Comparison of ENCODE assay signal across 20 cellular contexts in the genomic region with DNA sequence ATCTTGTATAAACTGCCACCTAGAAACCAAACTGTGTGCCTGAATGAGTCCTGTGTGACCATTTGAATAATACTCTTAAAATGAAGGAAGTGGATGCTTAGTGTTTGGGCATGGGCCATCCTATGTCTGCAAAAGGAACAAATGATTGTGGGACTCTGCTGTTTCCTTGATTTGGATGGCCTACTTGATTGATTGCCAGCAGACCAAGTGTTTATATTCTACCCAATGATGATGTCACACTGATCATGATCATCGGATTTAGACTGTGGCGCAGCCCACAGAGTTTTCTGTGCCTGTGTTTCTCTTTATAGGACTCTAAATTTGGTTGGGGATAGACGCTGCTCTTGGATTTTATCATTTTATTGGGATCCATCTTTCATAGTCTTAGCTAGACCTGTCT. TPM values are rescaled to one million over a fixed set of nuclear protein-coding genes. Genes with fewer than 3 reads are reported as not detected.
"Had no signal": no experiment of that assay in that cellular context is flagged by ENCODE, and none has a peak within 500 bp of the region (broad histone marks: within the 10 kb centered on the region; RNA-seq: fewer than 3 reads in every experiment).

No MANE protein-coding gene starts in this region.

- FAIRE-seq: kidney, small intestine had no signal

- ATAC-seq: activated CD8-positive, alpha-beta T cell treated with anti-CD3 and anti-CD28 coated beads for 36 hours; activated naive CD4-positive, alpha-beta T cell treated with anti-CD3 and anti-CD28 coated beads, Interleukin-2, amount 50 U/mL, for 72 hours; mucosa of descending colon; naive thymus-derived CD8-positive, alpha-beta T cell; WTC11 had no signal

- DNase-seq: activated CD4-positive, alpha-beta T cell treated with anti-CD3 and anti-CD28 coated beads for 4 hours; activated CD8-positive, alpha-beta T cell treated with anti-CD3 and anti-CD28 coated beads for 36 hours; activated gamma-delta T cell; activated T-cell treated with anti-CD3 and anti-CD28 coated beads, Interleukin-2, amount 50 U/mL, for 48 hours; amniotic stem cell; effector memory CD4-positive, alpha-beta T cell; kidney; left ventricle myocardium inferior; mucosa of descending colon; naive thymus-derived CD8-positive, alpha-beta T cell; nucleus accumbens; small intestine; stimulated activated CD4-positive, alpha-beta T cell treated with anti-CD3 and anti-CD28 coated beads, Interleukin-4, amount 100 ng/mL, for 4 hours; stimulated activated CD8-positive, alpha-beta memory T cell treated with anti-CD3 and anti-CD28 coated beads, Interleukin-4, amount 100 ng/mL, for 48 hours; stimulated activated naive CD4-positive, alpha-beta T cell treated with Interleukin-2 at 50 U/mL for 16 hours; T-helper 2 cell; transverse colon had no signal

- H3K27ac ChIP-seq: hepatocyte had no signal

- H3K36me3 ChIP-seq: left ventricle myocardium inferior, transverse colon had no signal

- H2AFZ ChIP-seq: hepatocyte had no signal

- H3K27me3 ChIP-seq: hepatocyte, transverse colon had no signal

- H3K4me3 ChIP-seq: hepatocyte, left ventricle myocardium inferior, mucosa of descending colon, transverse colon had no signal

- H3K9me3 ChIP-seq: left ventricle myocardium inferior, mucosa of descending colon, transverse colon had no signal

RNA-seq across cellular contexts. Expression of gene SOWAHB, which starts 56.0 kb away (rescaled TPM):
- total RNA-seq: activated CD8-positive, alpha-beta T cell treated with anti-CD3 and anti-CD28 coated beads for 36 hours; activated naive CD4-positive, alpha-beta T cell treated with anti-CD3 and anti-CD28 coated beads, Interleukin-2, amount 50 U/mL, for 72 hours; left ventricle myocardium inferior; naive thymus-derived CD8-positive, alpha-beta T cell had no signal
- polyA plus RNA-seq: naive thymus-derived CD8-positive, alpha-beta T cell had no signal
